Comparison of ENCODE assay signal across 24 cellular contexts in the genomic region with DNA sequence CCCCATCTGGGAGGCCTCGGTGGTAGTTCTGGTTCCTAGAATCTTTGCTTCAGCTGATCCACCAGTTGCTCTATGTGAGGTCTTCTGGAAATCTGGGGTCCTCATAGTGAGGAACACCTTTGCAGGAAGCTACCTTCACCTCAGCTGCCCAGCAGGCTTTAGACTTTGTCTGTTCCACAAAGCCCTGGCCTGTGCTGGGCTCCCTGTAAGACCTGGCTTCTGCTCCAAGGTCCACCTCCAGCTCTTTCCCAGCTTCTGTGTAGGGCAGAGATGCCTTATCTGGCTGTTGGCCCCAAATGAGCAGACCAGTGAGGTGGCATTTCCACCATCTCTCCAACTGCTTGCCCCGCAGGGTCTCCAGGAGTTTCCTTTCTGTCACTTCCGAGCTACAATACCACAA.
"Had no signal": no experiment of that assay in that cellular context is flagged by ENCODE, and none has a peak within 500 bp of the region (broad histone marks: within the 10 kb centered on the region; RNA-seq: fewer than 3 reads in every experiment).

No MANE protein-coding gene starts in this region.

- H3K27ac ChIP-seq: ascending aorta, brain microvascular endothelial cell, coronary artery, dorsolateral prefrontal cortex, WERI-Rb-1 had no signal

- H3K27me3 ChIP-seq: ascending aorta, brain microvascular endothelial cell, dorsolateral prefrontal cortex had no signal

- ATAC-seq: activated CD4-positive, CD25-positive, alpha-beta regulatory T cell treated with anti-CD3 and anti-CD28 coated beads, Interleukin-2, amount 50 U/mL, for 24 hours; activated CD8-positive, alpha-beta T cell treated with anti-CD3 and anti-CD28 coated beads for 36 hours; activated naive CD4-positive, alpha-beta T cell treated with anti-CD3 and anti-CD28 coated beads, Interleukin-2, amount 50 U/mL, for 72 hours; activated T-cell treated with anti-CD3 and anti-CD28 coated beads, Interleukin-2, amount 50 U/mL, for 4 hours; activated T-helper 17 cell treated with anti-CD3 and anti-CD28 coated beads, Interleukin-2, amount 50 U/mL, for 72 hours; esophagus mucosa had no signal

- H3K4me3 ChIP-seq: ascending aorta, coronary artery, dorsolateral prefrontal cortex had no signal

- H3K9me3 ChIP-seq: ascending aorta had no signal

- H3K4me1 ChIP-seq: ascending aorta had no signal

- H3K36me3 ChIP-seq: ascending aorta, brain microvascular endothelial cell, WERI-Rb-1 had no signal

- DNase-seq: activated B cell treated with CpG ODN at 0.5 μM for 24 hours; activated CD4-positive, alpha-beta T cell treated with anti-CD3 and anti-CD28 coated beads for 48 hours; activated CD4-positive, alpha-beta T cell treated with anti-CD3 and anti-CD28 coated beads, Interleukin-2, amount 50 U/mL, for 1 hour; activated CD4-positive, alpha-beta T cell treated with anti-CD3 and anti-CD28 coated beads, Interleukin-2, amount 50 U/mL, for 48 hours; activated CD8-positive, alpha-beta memory T cell treated with anti-CD3 and anti-CD28 coated beads for 24 hours; activated CD8-positive, alpha-beta T cell treated with anti-CD3 and anti-CD28 coated beads for 36 hours; activated effector memory CD4-positive, alpha-beta T cell treated with Interleukin-2 at 50 U/mL for 16 hours; activated naive CD4-positive, alpha-beta T cell treated with anti-CD3 and anti-CD28 coated beads, Interleukin-2, amount 10 ng/mL, durations not matched to agents 7 days and 5 days; activated naive CD8-positive, alpha-beta T cell treated with anti-CD3 and anti-CD28 coated beads, Interleukin-2, amount 10 ng/mL, durations not matched to agents 7 days and 5 days; activated T-cell treated with anti-CD3 and anti-CD28 coated beads, Interleukin-2, amount 50 U/mL, for 4 hours; brain microvascular endothelial cell; dorsolateral prefrontal cortex; effector memory CD4-positive, alpha-beta T cell; endodermal cell; foreskin fibroblast; head of caudate nucleus; T-helper 2 cell; WERI-Rb-1 had no signal
